8 cellular contexts compared by ENCODE assay signal in the genomic region with DNA sequence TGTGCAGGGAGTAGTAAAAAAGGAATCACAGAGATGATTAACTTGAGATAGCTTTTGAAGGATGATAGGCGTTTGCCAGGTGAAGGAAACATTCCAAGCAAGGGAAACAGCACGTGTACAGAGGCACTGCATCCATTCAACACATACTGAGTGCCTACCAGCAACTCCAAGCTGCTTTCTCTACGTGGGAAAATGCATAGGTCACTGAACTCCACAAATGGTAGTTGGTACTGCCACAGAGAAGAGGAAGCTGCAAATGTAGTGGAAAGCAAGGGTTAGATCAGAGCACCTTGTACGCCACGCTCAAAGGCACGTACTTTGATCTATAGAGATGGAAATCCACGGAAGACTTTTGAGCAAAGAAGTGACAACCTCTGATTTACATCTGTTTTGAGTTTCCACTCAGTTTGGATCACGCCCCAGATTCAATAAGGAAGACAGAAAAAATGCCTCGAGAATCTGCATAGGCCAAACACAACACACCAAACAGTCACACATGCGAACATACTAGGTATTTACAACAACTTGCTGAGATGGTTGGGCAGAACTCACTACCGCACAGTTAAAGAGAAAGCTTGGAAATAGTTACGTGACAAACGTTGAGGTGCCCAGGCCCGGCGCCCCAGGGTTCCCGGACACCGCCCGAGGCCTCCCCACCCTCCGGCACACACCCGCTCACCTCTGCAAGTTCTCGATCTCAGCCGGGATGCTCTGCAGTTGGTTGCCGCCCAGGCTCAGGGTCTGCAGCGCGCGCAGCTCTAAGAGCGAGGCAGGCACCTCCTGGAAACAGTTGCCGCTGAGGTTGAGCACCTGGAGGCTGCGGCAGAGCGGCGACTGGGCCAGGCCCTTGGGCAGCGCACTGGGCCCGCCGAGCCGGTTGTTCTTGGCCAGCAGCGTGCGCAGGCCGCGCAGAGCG. TPM values are rescaled to one million over a fixed set of nuclear protein-coding genes. Genes with fewer than 3 reads are reported as not detected.
DNase-seq lines count a peak whose midpoint lies in the region; ATAC-seq and TF ChIP-seq lines count a peak whose summit lies in the region.

No MANE protein-coding gene starts in this region.

- peak overlapping the region; percentile 81 for H3K4me2 ChIP-seq in DOHH2 (ENCODE audit: low read length)

- no peak for TF ChIP-seq POLR2A in Peyer's patch (IDR thresholded peaks at IDR 0.05)
- no peak for TF ChIP-seq POLR2A in sigmoid colon (IDR thresholded peaks at IDR 0.05)

- ATAC-seq in GM21367 (IDR thresholded peaks at IDR 0.05; ENCODE audit: unreplicated experiment), result peak; percentile 36

- no peaks in the 10 kb centered on the region for H3K27me3 ChIP-seq in DOHH2 (ENCODE audit: control insufficient read depth, low read length)
- H3K27me3 ChIP-seq in Peyer's patch, result no peaks in the 10 kb centered on the region
- no peaks in the 10 kb centered on the region for H3K27me3 ChIP-seq in sigmoid colon

- TF ChIP-seq CTCF in DOHH2 (IDR thresholded peaks at IDR 0.05; ENCODE audit: low read depth, low read length, poor library complexity, severe bottlenecking), result no peak
- TF ChIP-seq CTCF in Peyer's patch (IDR thresholded peaks at IDR 0.05), result no peak
- no peak for TF ChIP-seq CTCF in sigmoid colon (IDR thresholded peaks at IDR 0.05)

- peak overlapping the region; percentile 81 for H3K4me3 ChIP-seq in DOHH2 (ENCODE audit: low read length)
- peak overlapping the region; percentile 65 to 83 (median 72) for H3K4me3 ChIP-seq in Peyer's patch
- H3K4me3 ChIP-seq in sigmoid colon, result peak overlapping the region; percentile 62 to 92 (median 84)

- H3K9me3 ChIP-seq in DOHH2 (ENCODE audit: control insufficient read depth, insufficient read depth, low read length) (peaks cover 12% of the 10 kb centered on the region; the same call in 1 of the 2 replicates), Peyer's patch (no peaks in the 10 kb centered on the region), sigmoid colon (no peaks in the 10 kb centered on the region)

- peak; percentile 11 for DNase-seq in HK-2 (ENCODE audit: unreplicated experiment)
- DNase-seq in Peyer's patch, result peak in 1 of 3 donors; percentile 39
- peak; percentile 64 for DNase-seq in activated naive CD4-positive, alpha-beta T cell treated with Interleukin-2 at 50 U/mL for 16 hours
- DNase-seq in glomerular visceral epithelial cell (ENCODE audit: extremely low spot score), result peak; percentile 27
- no peak for DNase-seq in sigmoid colon
- no peak for DNase-seq in NCI-H1048 (lab: John Stamatoyannopoulos, UW)

- 1% methylated on average over 40 of the region's 40 CpGs for WGBS in sigmoid colon, 2 donors

- peaks cover 62% of the 10 kb centered on the region for H3K79me2 ChIP-seq in DOHH2 (ENCODE audit: control insufficient read depth, low read length)

- peak overlapping the region; percentile 55 for H3K27ac ChIP-seq in DOHH2 (ENCODE audit: low read depth, low read length)
- peak overlapping the region; percentile 79 to 91 (median 85) for H3K27ac ChIP-seq in Peyer's patch
- H3K27ac ChIP-seq in sigmoid colon, result peak overlapping the region; percentile 84 to 96 (median 94)

- no peaks in the 10 kb centered on the region for H3F3A ChIP-seq in DOHH2 (ENCODE audit: control insufficient read depth, insufficient read depth)

- H3K36me3 ChIP-seq in DOHH2 (ENCODE audit: control insufficient read depth, low read length), result peaks cover 53% of the 10 kb centered on the region
- H3K36me3 ChIP-seq in Peyer's patch, result no peaks in the 10 kb centered on the region
- no peaks in the 10 kb centered on the region for H3K36me3 ChIP-seq in sigmoid colon

- TF ChIP-seq EP300 in sigmoid colon (IDR thresholded peaks at IDR 0.05), result no peak

- intact Hi-C loops in sigmoid colon (cut with DNase I), result loop anchor here (1.0 to 10.0 kb wide), 6 partner anchors 49 to 454 kb away; a partner anchor contains a TSS

- H3K4me1 ChIP-seq in DOHH2 (ENCODE audit: control insufficient read depth, low read length), result peaks cover 28% of the 10 kb centered on the region
- peaks cover 0 to 18% (median 1%) of the 10 kb centered on the region in 4 donors for H3K4me1 ChIP-seq in Peyer's patch
- peaks cover 0 to 42% (median 30%) of the 10 kb centered on the region in 4 donors for H3K4me1 ChIP-seq in sigmoid colon

- H4K20me1 ChIP-seq in DOHH2 (ENCODE audit: control insufficient read depth, insufficient read depth, low read depth, low read length), result no peaks in the 10 kb centered on the region

- H3K9me2 ChIP-seq in DOHH2 (replicated peaks; ENCODE audit: control insufficient read depth, low read length), result no peaks in the 10 kb centered on the region

RNA-seq across cellular contexts. Expression of a gene that starts 0.8 kb away (rescaled TPM):
- total RNA-seq in Peyer's patch (10 to 100 TPM; 18.6 to 24.8 (median 21.9) TPM), sigmoid colon (10 to 100 TPM; 34.5 to 48.5 (median 43.4) TPM)
- polyA plus RNA-seq in sigmoid colon, result 1 to 10 TPM; 4.2 to 7.6 (median 4.9) TPM

Comparison
In these comparisons a context has a peak if more than half of its experiments do, and no peak if none do; other contexts are left out.
1. DNase-seq: peak in HK-2 (single experiment), activated naive CD4-positive, alpha-beta T cell treated with Interleukin-2 at 50 U/mL for 16 hours (single experiment) and glomerular visceral epithelial cell (single experiment); none in sigmoid colon (single experiment) and NCI-H1048 (single experiment).
2. Peak in every context shown above with its lines, with median percentiles within 50 percentile points of each other: H3K27ac ChIP-seq and H3K4me3 ChIP-seq.